Comparison of ENCODE assay signal across 7 cellular contexts in the genomic region with DNA sequence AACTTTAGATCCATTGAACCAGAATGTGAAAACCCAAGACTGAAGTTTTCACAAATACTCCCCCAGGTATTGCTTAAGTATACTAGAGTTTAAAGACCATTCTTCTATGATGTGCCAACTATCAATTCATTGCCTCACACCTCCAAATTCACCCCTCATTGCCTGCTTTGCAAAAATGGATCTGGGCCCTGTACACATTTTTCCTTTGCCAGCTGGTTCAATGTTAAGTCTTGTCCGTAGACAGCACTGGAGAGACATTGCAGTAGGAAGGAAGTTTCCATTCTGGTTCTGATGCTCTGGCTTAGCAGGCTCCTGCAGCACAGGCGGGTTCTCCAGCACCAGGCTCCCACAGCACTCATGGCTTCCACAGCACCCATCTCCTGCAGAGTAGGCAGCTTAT.
"Had no signal": no experiment of that assay in that cellular context is flagged by ENCODE, and none has a peak within 500 bp of the region (broad histone marks: within the 10 kb centered on the region; RNA-seq: fewer than 3 reads in every experiment).

No MANE protein-coding gene starts in this region.

- H2AFZ ChIP-seq: GM23338 had no signal

- H3K4me3 ChIP-seq: GM23338 had no signal

- H3K4me2 ChIP-seq: GM23338 had no signal

- FAIRE-seq: H1, H54, HTR-8/SVneo had no signal

- DNase-seq: H9, HCEC 1CT, KG1 had no signal

- ATAC-seq: GM23338 had no signal
